8 cellular contexts compared by ENCODE assay signal in genomic region chr7:50266893-50267386, GRCh38. TPM values are rescaled to one million over a fixed set of nuclear protein-coding genes. Genes with fewer than 3 reads are reported as not detected.
DNase-seq lines count a peak whose midpoint lies in the region; ATAC-seq, FAIRE-seq and TF ChIP-seq lines count a peak whose summit lies in the region.

No MANE protein-coding gene starts in this region.

- ATAC-seq in GM21423 (IDR thresholded peaks at IDR 0.05; ENCODE audit: unreplicated experiment) (peak; percentile 41), left lung (peak; percentile 46)

- TF ChIP-seq CTCF in CD14-positive monocyte (IDR thresholded peaks at IDR 0.05) (no peak), left lung (IDR thresholded peaks at IDR 0.05) (no peak), thyroid gland (IDR thresholded peaks at IDR 0.05) (no peak)

- H3K36me3 ChIP-seq in left lung (no peaks in the 10 kb centered on the region), thyroid gland (no peaks in the 10 kb centered on the region)

- no peak for TF ChIP-seq POLR2A in thyroid gland (IDR thresholded peaks at IDR 0.05)

- WGBS in thyroid gland, 2 donors: 64 to 77% methylated on average over 8 of the region's 8 CpGs

- H3K9me3 Mint-ChIP-seq in CD14-positive monocyte: no peaks in the 10 kb centered on the region
- peaks cover 4% of the 10 kb centered on the region for H3K9me3 Mint-ChIP-seq in activated CD4-positive, alpha-beta memory T cell treated with anti-CD3 and anti-CD28 coated beads, Interleukin-2, amount 10 ng/mL, durations not matched to agents 7 days and 5 days

- H3K9me3 ChIP-seq in left lung: no peaks in the 10 kb centered on the region
- no peaks in the 10 kb centered on the region for H3K9me3 ChIP-seq in thyroid gland

- FAIRE-seq in urothelium cell line (lab: Jason Lieb, UNC): peak; percentile 77

- peaks cover 0 to 2% of the 10 kb centered on the region in 2 donors for H3K36me3 Mint-ChIP-seq in CD14-positive monocyte
- peaks cover 19% of the 10 kb centered on the region for H3K36me3 Mint-ChIP-seq in activated CD4-positive, alpha-beta memory T cell treated with anti-CD3 and anti-CD28 coated beads, Interleukin-2, amount 10 ng/mL, durations not matched to agents 7 days and 5 days (ENCODE audit: low read depth)

- CTCF ChIA-PET in activated CD4-positive, alpha-beta memory T cell treated with anti-CD3 and anti-CD28 coated beads, Interleukin-2, amount 10 ng/mL, durations not matched to agents 7 days and 5 days (lab: Charles Lee): interaction anchor here (0.9 to 3.9 kb wide), 14 partner anchors 10 to 102 kb away, joined by 3 to 40 read pairs (median 5); partner anchors contain the start of gene IKZF1

- peaks cover 86% of the 10 kb centered on the region for H3K4me1 Mint-ChIP-seq in CD14-positive monocyte
- peaks cover 90% of the 10 kb centered on the region for H3K4me1 Mint-ChIP-seq in activated CD4-positive, alpha-beta memory T cell treated with anti-CD3 and anti-CD28 coated beads, Interleukin-2, amount 10 ng/mL, durations not matched to agents 7 days and 5 days

- peaks cover 0 to 2% (median 0%) of the 10 kb centered on the region in 3 donors for H3K27me3 Mint-ChIP-seq in CD14-positive monocyte (ENCODE audit: low read depth in 3 of 3)
- no peaks in the 10 kb centered on the region for H3K27me3 Mint-ChIP-seq in activated CD4-positive, alpha-beta memory T cell treated with anti-CD3 and anti-CD28 coated beads, Interleukin-2, amount 10 ng/mL, durations not matched to agents 7 days and 5 days

- intact Hi-C loops in CD14-positive monocyte (cut with micrococcal nuclease) (loop anchor here in 1 of 2 donors (10.0 kb wide), 1 partner anchor 52 kb away; no protein-coding TSS in a partner anchor), left lung (cut with DNase I) (no loop called here), thyroid gland (cut with DNase I) (no loop called here)

- DNase-seq in CD14-positive monocyte (ENCODE audit: low spot score): no peak
- DNase-seq in KG1 (lab: John Stamatoyannopoulos, UW): peak; percentile 55
- peak; percentile 88 for DNase-seq in activated CD4-positive, alpha-beta memory T cell treated with anti-CD3 and anti-CD28 coated beads, Interleukin-2, amount 10 ng/mL, durations not matched to agents 7 days and 5 days
- DNase-seq in left lung: peak; percentile 47 to 79
- peak; percentile 30 for DNase-seq in urothelium cell line (ENCODE audit: low spot score)
- no peak for DNase-seq in DMS114 treated with DMSO at 0.1 percent for 48 hours (lab: John Stamatoyannopoulos, UW; ENCODE audit: unreplicated experiment)
- DNase-seq in thyroid gland: no peak

- POLR2A ChIA-PET in activated CD4-positive, alpha-beta memory T cell treated with anti-CD3 and anti-CD28 coated beads, Interleukin-2, amount 10 ng/mL, durations not matched to agents 7 days and 5 days (lab: Charles Lee): interaction anchor here (0.7 to 11.8 kb wide), 33 partner anchors 9 to 473 kb away, joined by 3 to 454 read pairs (median 6); partner anchors contain the start of genes FIGNL1 and IKZF1

- H3K4me3 Mint-ChIP-seq in CD14-positive monocyte: peak overlapping the region; percentile 65 to 75
- H3K4me3 Mint-ChIP-seq in activated CD4-positive, alpha-beta memory T cell treated with anti-CD3 and anti-CD28 coated beads, Interleukin-2, amount 10 ng/mL, durations not matched to agents 7 days and 5 days: peak overlapping the region; percentile 62

- no peaks in the 10 kb centered on the region for H3K27me3 ChIP-seq in left lung
- H3K27me3 ChIP-seq in thyroid gland: no peaks in the 10 kb centered on the region

- H3K4me3 ChIP-seq in left lung (no peak overlapping the region), thyroid gland (replicated peaks in 1 of 3) (no peak overlapping the region)

- H3K4me1 ChIP-seq in left lung (peaks cover 0 to 52% of the 10 kb centered on the region in 2 donors), thyroid gland (no peaks in the 10 kb centered on the region)

- H3K27ac ChIP-seq in left lung: peak overlapping the region in 1 of 2 donors; percentile 49
- H3K27ac ChIP-seq in thyroid gland: no peak overlapping the region

- peak overlapping the region; percentile 1 to 83 (median 57) for H3K27ac Mint-ChIP-seq in CD14-positive monocyte
- peak overlapping the region; percentile 98 for H3K27ac Mint-ChIP-seq in activated CD4-positive, alpha-beta memory T cell treated with anti-CD3 and anti-CD28 coated beads, Interleukin-2, amount 10 ng/mL, durations not matched to agents 7 days and 5 days

RNA-seq across cellular contexts. Expression of gene IKZF1, which starts 37.6 kb away (rescaled TPM):
- 10 to 100 TPM; 38.4 to 80.2 TPM for polyA plus RNA-seq in CD14-positive monocyte
- 100 to 1,000 TPM; 383 to 404 TPM for total RNA-seq in activated CD4-positive, alpha-beta memory T cell treated with anti-CD3 and anti-CD28 coated beads, Interleukin-2, amount 10 ng/mL, durations not matched to agents 7 days and 5 days
- 10 to 100 TPM; 19.0 to 50.2 TPM for total RNA-seq in left lung
- 10 to 100 TPM in 1 of 4 donors, 1 to 10 TPM in 3; 8.9 to 10.5 (median 9.6) TPM for total RNA-seq in thyroid gland

Comparison
In these comparisons a context has a peak if more than half of its experiments do, and no peak if none do; other contexts are left out.
1. DNase-seq: peak in KG1 (single experiment), activated CD4-positive, alpha-beta memory T cell treated with anti-CD3 and anti-CD28 coated beads, Interleukin-2, amount 10 ng/mL, durations not matched to agents 7 days and 5 days (single experiment), left lung (2 of 2) and urothelium cell line (single experiment); none in CD14-positive monocyte (single experiment), DMS114 treated with DMSO at 0.1 percent for 48 hours (single experiment) and thyroid gland (0 of 2).
2. RNA of gene IKZF1, which starts 37.6 kb away (total RNA-seq): 383 to 404 TPM in activated CD4-positive, alpha-beta memory T cell treated with anti-CD3 and anti-CD28 coated beads, Interleukin-2, amount 10 ng/mL, durations not matched to agents 7 days and 5 days; 19.0 to 50.2 TPM in left lung and 8.9 to 10.5 TPM in thyroid gland; every median in the first group is over 4 times any median in the second.